9 cellular contexts compared by ENCODE assay signal in genomic region chr1:85047472-85048295, GRCh38. TPM values are rescaled to one million over a fixed set of nuclear protein-coding genes. Genes with fewer than 3 reads are reported as not detected.
A peak's percentile ranks its signal among the peaks of the same experiment; 100 is the strongest.
DNase-seq lines count a peak whose midpoint lies in the region; ATAC-seq and TF ChIP-seq lines count a peak whose summit lies in the region.
"Had no signal": no experiment of that assay in that cellular context is flagged by ENCODE, and none has a peak within 500 bp of the region (broad histone marks: within the 10 kb centered on the region; RNA-seq: fewer than 3 reads in every experiment).

No MANE protein-coding gene starts in this region.

- H3K79me2 ChIP-seq in fibroblast of lung (ENCODE audit: control insufficient read depth, insufficient read depth, low read length), result no peaks in the 10 kb centered on the region
- no peaks in the 10 kb centered on the region for H3K79me2 ChIP-seq in osteoblast (ENCODE audit: insufficient read depth, low read length)

- TF ChIP-seq POLR2A in erythroblast (IDR thresholded peaks at IDR 0.05; ENCODE audit: low read length), result no peak

- DNase-seq in BE2C (peak; percentile 2), SJCRH30 (peak; percentile 66 to 68), fibroblast of lung (ENCODE audit: low read depth in 2 of 2) (no peak), osteoblast (ENCODE audit: insufficient read length, low spot score, missing footprints) (peak; percentile 69), erythroblast (lab: John Stamatoyannopoulos, UW) (no peak)
- DNase-seq in central memory CD4-positive, alpha-beta T cell, result no peak

- H3K9ac ChIP-seq in fibroblast of lung (ENCODE audit: insufficient read depth, low read length), result no peak overlapping the region

- H3K27me3 ChIP-seq in BE2C, result peaks cover 59% of the 10 kb centered on the region
- no peaks in the 10 kb centered on the region; the same call in 1 of the 2 replicates for H3K27me3 ChIP-seq in SJCRH30
- peaks cover 24% of the 10 kb centered on the region for H3K27me3 ChIP-seq in fibroblast of lung (ENCODE audit: control insufficient read depth, insufficient read depth, low read length)
- H3K27me3 ChIP-seq in osteoblast (ENCODE audit: insufficient read depth, low read length), result peaks cover 75% of the 10 kb centered on the region

- H3K27ac ChIP-seq in SJCRH30, result peak overlapping the region; percentile 26; the same call in 1 of the 2 replicates
- H3K27ac ChIP-seq in fibroblast of lung (ENCODE audit: insufficient read depth, low read length), result no peak overlapping the region
- H3K27ac ChIP-seq in osteoblast (ENCODE audit: low read depth, low read length), result no peak overlapping the region
- H3K27ac ChIP-seq: neutrophil had no signal

- H3K4me1 ChIP-seq in BE2C (no peaks in the 10 kb centered on the region), SJCRH30 (no peaks in the 10 kb centered on the region), fibroblast of lung (ENCODE audit: control insufficient read depth, extremely low read depth, insufficient read depth, low read length) (no peaks in the 10 kb centered on the region), osteoblast (ENCODE audit: insufficient read depth, low read length) (no peaks in the 10 kb centered on the region)

- H3K36me3 ChIP-seq in BE2C (no peaks in the 10 kb centered on the region), SJCRH30 (no peaks in the 10 kb centered on the region), fibroblast of lung (ENCODE audit: control insufficient read depth, insufficient read depth, low read length) (no peaks in the 10 kb centered on the region), osteoblast (ENCODE audit: insufficient read depth, low read length) (no peaks in the 10 kb centered on the region)
- H3K36me3 ChIP-seq: neutrophil had no signal

- TF ChIP-seq CTCF in BE2C (IDR thresholded peaks at IDR 0.05; ENCODE audit: low read depth, low read length), result no peak
- TF ChIP-seq CTCF in fibroblast of lung (conservative IDR thresholded peaks at IDR 0.05 in 1 of 2, IDR thresholded peaks at IDR 0.05 in 1 of 2; ENCODE audit: low read depth in 1 of 2, low read length in 2 of 2), result no peak
- TF ChIP-seq CTCF in osteoblast (IDR thresholded peaks at IDR 0.05; ENCODE audit: extremely low read depth, low read depth, low read length), result no peak

- H3K4me2 ChIP-seq in fibroblast of lung (ENCODE audit: extremely low read depth, insufficient read depth, low read length) (peak overlapping the region; percentile 23), osteoblast (ENCODE audit: insufficient read depth, low read length) (peak overlapping the region; percentile 9)

- H3K4me3 ChIP-seq in BE2C (ENCODE audit: low read depth, low read length), result no peak overlapping the region
- H3K4me3 ChIP-seq in SJCRH30, result peak overlapping the region; percentile 77
- peak overlapping the region in 2 of 4 experiments; percentile 44 to 49 for H3K4me3 ChIP-seq in fibroblast of lung (replicated peaks in 1 of 4; ENCODE audit: control extremely low read depth in 1 of 4, insufficient read depth in 1 of 4, low read depth in 3 of 4, low read length in 4 of 4)
- peak overlapping the region; percentile 66 for H3K4me3 ChIP-seq in osteoblast (ENCODE audit: insufficient read depth, low read length)

- ATAC-seq in GM18858 (IDR thresholded peaks at IDR 0.05; ENCODE audit: unreplicated experiment) (peak; percentile 44), HG02981 (IDR thresholded peaks at IDR 0.05; ENCODE audit: unreplicated experiment) (peak; percentile 55)

- no peaks in the 10 kb centered on the region for H3K9me3 ChIP-seq in BE2C
- H3K9me3 ChIP-seq in SJCRH30 (replicated peaks), result no peaks in the 10 kb centered on the region
- no peaks in the 10 kb centered on the region for H3K9me3 ChIP-seq in fibroblast of lung (ENCODE audit: control insufficient read depth, insufficient read depth, low read depth, low read length)
- H3K9me3 ChIP-seq in osteoblast (ENCODE audit: low read depth, low read length), result no peaks in the 10 kb centered on the region
- H3K9me3 ChIP-seq: neutrophil had no signal

- no peaks in the 10 kb centered on the region for H4K20me1 ChIP-seq in fibroblast of lung (ENCODE audit: control insufficient read depth, extremely low read depth, insufficient read depth, low read length)
- H4K20me1 ChIP-seq in osteoblast (ENCODE audit: insufficient read depth, low read length), result no peaks in the 10 kb centered on the region

- H2AFZ ChIP-seq in fibroblast of lung (ENCODE audit: low read length) (no peak overlapping the region), osteoblast (ENCODE audit: low read length) (peak overlapping the region; percentile 6)

RNA-seq across cellular contexts. Expression of gene MCOLN3, which starts 0.6 kb away (rescaled TPM):
- not detected for polyA plus RNA-seq in BE2C (2012; ENCODE audit: insufficient read depth, insufficient read length, low read depth)
- 4.7 and 6.2 TPM in 2 replicates for total RNA-seq in SJCRH30 (2014; rRNA removed; shearing (Covaris generic))
- total RNA-seq in fibroblast of lung, result 2.1 and 2.5 TPM in 2 replicates
- polyA plus RNA-seq in fibroblast of lung, result 1.7 and 2.7 TPM in 2 replicates
- 0.83 and 1.2 TPM in 2 replicates for polyA plus RNA-seq in fibroblast of lung (2012)
- polyA minus RNA-seq in fibroblast of lung (ENCODE audit: low replicate concordance), result 0.71 TPM in 1 of 2 replicates, not detected in the other
- total RNA-seq in osteoblast, result 4.0 and 4.7 TPM in 2 replicates

RNA-seq across cellular contexts. Expression of gene MCOLN2, which starts 50.8 kb away (rescaled TPM):
- not detected for polyA plus RNA-seq in BE2C (2012; ENCODE audit: insufficient read depth, insufficient read length, low read depth)
- total RNA-seq in SJCRH30 (2014; rRNA removed; shearing (Covaris generic)), result 1.6 and 2.4 TPM in 2 replicates
- total RNA-seq in fibroblast of lung (1.5 and 6.2 TPM in 2 replicates), osteoblast (0.88 and 1.8 TPM in 2 replicates)
- polyA plus RNA-seq in fibroblast of lung, result 0.44 and 0.71 TPM in 2 replicates
- 0.43 and 0.74 TPM in 2 replicates for polyA plus RNA-seq in fibroblast of lung (2012)
- polyA minus RNA-seq in fibroblast of lung (ENCODE audit: low replicate concordance), result not detected in 2 replicates

Comparison
In these comparisons a context has a peak if more than half of its experiments do, and no peak if none do; other contexts are left out.
1. DNase-seq: peak in BE2C (single experiment), SJCRH30 (2 of 2) and osteoblast (single experiment); none in fibroblast of lung (0 of 2), erythroblast (0 of 2) and central memory CD4-positive, alpha-beta T cell (single experiment).